Comparison of ENCODE assay signal across 20 cellular contexts in the genomic region with DNA sequence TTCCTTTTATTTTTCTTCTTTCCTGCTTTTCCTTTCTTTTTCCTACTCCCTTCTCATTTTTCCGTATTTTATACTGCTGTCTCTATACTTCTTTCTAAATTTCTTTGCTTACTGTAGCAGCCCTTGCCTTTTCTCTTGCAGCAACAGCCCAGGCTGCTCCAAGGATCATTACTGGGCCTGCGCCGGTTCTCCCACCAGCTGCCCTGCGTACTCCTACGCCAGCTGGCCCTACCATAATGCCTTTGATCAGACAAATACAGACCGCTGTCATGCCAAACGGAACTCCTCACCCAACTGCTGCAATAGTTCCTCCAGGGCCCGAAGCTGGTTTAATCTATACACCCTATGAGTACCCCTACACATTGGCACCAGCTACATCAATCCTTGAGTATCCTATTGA.
DNase-seq lines count a peak whose midpoint lies in the region; ATAC-seq and TF ChIP-seq lines count a peak whose summit lies in the region.
"Had no signal": no experiment of that assay in that cellular context is flagged by ENCODE, and none has a peak within 500 bp of the region (broad histone marks: within the 10 kb centered on the region; RNA-seq: fewer than 3 reads in every experiment).

No MANE protein-coding gene starts in this region.

- H3K9me3 ChIP-seq in gastrocnemius medialis, result no peaks in the 10 kb centered on the region
- H3K9me3 ChIP-seq: Caco-2, Peyer's patch had no signal

- DNase-seq in Right ventricle myocardium inferior (ENCODE audit: missing footprints) (peak; percentile 45), left cardiac atrium (no peak), NCI-H524 treated with DMSO at 0.1 percent for 48 hours (lab: John Stamatoyannopoulos, UW) (peak; percentile 68), endothelial cell (ENCODE audit: low spot score) (no peak), gastrocnemius medialis (no peak), KG1 (lab: John Stamatoyannopoulos, UW) (no peak), LoVo (ENCODE audit: low spot score) (no peak)
- DNase-seq: Caco-2; CD4-positive, alpha-beta T cell; GF-D8; GOT3; KBM-7; NCI-H1436; NCI-H1930; NCI-H226; NCI-H69; Peyer's patch had no signal

- peaks cover 0 to 22% of the 10 kb centered on the region in 2 donors for H3K36me3 ChIP-seq in gastrocnemius medialis

- H3K9me3 Mint-ChIP-seq in endothelial cell (ENCODE audit: unreplicated experiment), result no peaks in the 10 kb centered on the region
- H3K9me3 Mint-ChIP-seq: CD4-positive, alpha-beta T cell had no signal

- peaks cover 74 to 76% of the 10 kb centered on the region in 2 donors for H3K4me1 ChIP-seq in gastrocnemius medialis
- H3K4me1 ChIP-seq: Caco-2, Peyer's patch had no signal

- ATAC-seq in Right ventricle myocardium inferior, result no peak
- ATAC-seq in left cardiac atrium, result no peak
- ATAC-seq in gastrocnemius medialis, result no peak
- ATAC-seq in GM21529 (IDR thresholded peaks at IDR 0.05; ENCODE audit: unreplicated experiment), result no peak
- ATAC-seq: GM12878 had no signal

- peak overlapping the region; percentile 84 for H3K27ac Mint-ChIP-seq in endothelial cell (ENCODE audit: unreplicated experiment)
- H3K27ac Mint-ChIP-seq: CD4-positive, alpha-beta T cell had no signal

- peak overlapping the region; percentile 56 to 75 (median 74) for H3K27ac ChIP-seq in gastrocnemius medialis
- H3K27ac ChIP-seq: Peyer's patch, SK-N-MC had no signal

- TF ChIP-seq POLR2A in gastrocnemius medialis (IDR thresholded peaks at IDR 0.05), result no peak

- peaks cover 27% of the 10 kb centered on the region for H3K36me3 Mint-ChIP-seq in endothelial cell (ENCODE audit: low read depth, unreplicated experiment)

- H3K27me3 Mint-ChIP-seq in endothelial cell (ENCODE audit: unreplicated experiment), result peaks cover 2% of the 10 kb centered on the region
- H3K27me3 Mint-ChIP-seq: CD4-positive, alpha-beta T cell had no signal

- no peak overlapping the region for H3K4me3 ChIP-seq in gastrocnemius medialis
- H3K4me3 ChIP-seq: GM12878, Peyer's patch, SK-N-MC had no signal

- H3K4me3 Mint-ChIP-seq in endothelial cell (ENCODE audit: unreplicated experiment), result no peak overlapping the region
- H3K4me3 Mint-ChIP-seq: CD4-positive, alpha-beta T cell had no signal

- intact Hi-C loops in Right ventricle myocardium inferior (cut with DNase I), result no loop called here
- intact Hi-C loops in left cardiac atrium (cut with DNase I), result no loop called here
- intact Hi-C loops in gastrocnemius medialis (cut with DNase I; ENCODE audit: low total_unique reads), result no loop called here

- H3K4me1 Mint-ChIP-seq in endothelial cell (ENCODE audit: unreplicated experiment), result peaks cover 17% of the 10 kb centered on the region

- TF ChIP-seq CTCF in endothelial cell (IDR thresholded peaks at IDR 0.05; ENCODE audit: unreplicated experiment), result no peak
- TF ChIP-seq CTCF in gastrocnemius medialis (IDR thresholded peaks at IDR 0.05 in 4 of 5, conservative IDR thresholded peaks at IDR 0.05 in 1 of 5), result no peak

- in situ Hi-C loops in gastrocnemius medialis (cut with MboI; ENCODE audit: low sequenced_read_pairs in 4 of 4), result loop anchor here in 1 of 4 donors (25.0 kb wide), 1 partner anchor 376 kb away; no protein-coding TSS in a partner anchor

- no peaks in the 10 kb centered on the region for H3K27me3 ChIP-seq in gastrocnemius medialis
- H3K27me3 ChIP-seq: Peyer's patch had no signal

Comparison
In these comparisons a context has a peak if more than half of its experiments do, and no peak if none do; other contexts are left out.
1. DNase-seq: peak in Right ventricle myocardium inferior (single experiment) and NCI-H524 treated with DMSO at 0.1 percent for 48 hours (single experiment); none in left cardiac atrium (single experiment), endothelial cell (single experiment), gastrocnemius medialis (0 of 2), KG1 (single experiment) and LoVo (single experiment).